Comparison of ENCODE assay signal across 8 cellular contexts in the genomic region with DNA sequence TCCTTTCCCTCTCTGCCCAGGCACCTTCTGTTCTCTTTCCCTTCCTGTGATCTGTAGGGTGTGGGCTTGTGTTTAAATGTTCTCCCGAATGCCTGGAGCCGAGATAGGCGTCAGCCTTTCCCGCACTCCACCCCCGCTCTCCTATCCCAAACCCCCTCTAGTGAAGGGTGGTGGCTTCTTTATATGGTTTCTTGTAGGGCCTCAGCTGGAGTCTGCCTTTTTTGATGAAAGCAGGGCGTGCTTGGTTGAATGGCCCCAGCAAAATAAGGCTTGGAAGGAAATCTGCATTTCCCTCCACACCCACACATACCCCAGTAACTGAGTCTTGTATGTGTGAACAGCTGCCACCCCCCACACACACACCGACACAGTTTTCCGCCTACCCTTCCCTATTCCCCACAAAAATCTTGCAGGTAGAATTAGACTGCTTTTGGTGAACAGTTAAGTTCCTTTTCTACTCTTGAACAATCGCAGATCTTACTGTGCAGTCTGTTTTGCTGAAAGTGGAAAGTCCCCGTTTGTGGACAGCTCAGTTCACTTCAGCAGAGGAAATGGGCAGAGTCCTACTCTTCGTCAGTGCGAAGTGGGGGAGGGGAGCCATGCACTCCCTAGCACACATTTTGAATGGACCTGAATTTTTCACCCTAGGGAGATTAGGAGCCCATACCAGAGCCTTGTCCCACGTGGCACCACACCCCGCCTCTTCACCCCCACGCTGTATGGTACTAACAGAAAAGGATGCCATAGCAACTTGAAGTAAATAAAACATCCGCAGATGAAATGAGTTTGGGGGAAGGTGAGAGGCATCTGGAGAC. TPM values are rescaled to one million over a fixed set of nuclear protein-coding genes. Genes with fewer than 3 reads are reported as not detected.
DNase-seq lines count a peak whose midpoint lies in the region; ATAC-seq and FAIRE-seq lines count a peak whose summit lies in the region.

No MANE protein-coding gene starts in this region.

- no peak for FAIRE-seq in small intestine (lab: Jason Lieb, UNC)

- peaks cover 15 to 16% of the 10 kb centered on the region in 2 donors for H3K36me3 ChIP-seq in small intestine (ENCODE audit: control insufficient read depth in 2 of 2, insufficient read depth in 2 of 2, low read length in 2 of 2)

- WGBS in small intestine, 3 donors, result 0 to 1% (median 0%) methylated on average over 16 of the region's 16 CpGs

- peak; percentile 74 for DNase-seq in activated gamma-delta T cell treated with Interleukin-2 at 50 U/mL for 16 hours
- DNase-seq in activated gamma-delta T cell (lab: John Stamatoyannopoulos, UW), result no peak
- peak; percentile 32 for DNase-seq in LoVo (ENCODE audit: low spot score)
- DNase-seq in T-helper 9 cell, result peak; percentile 77
- DNase-seq in astrocyte of the hippocampus (ENCODE audit: low read depth, low spot score), result peak; percentile 81
- peak; percentile 81 for DNase-seq in small intestine

- peaks cover 2% of the 10 kb centered on the region in 2 donors for H3K4me1 ChIP-seq in small intestine (ENCODE audit: control insufficient read depth in 2 of 2, insufficient read depth in 1 of 2, low read depth in 1 of 2, low read length in 1 of 2)

- H3K27me3 ChIP-seq in small intestine (ENCODE audit: control insufficient read depth in 2 of 2, insufficient read depth in 2 of 2, low read length in 2 of 2), result no peaks in the 10 kb centered on the region

- peak overlapping the region; percentile 90 for H3K4me3 ChIP-seq in iPS-18c (ENCODE audit: insufficient read depth, low read depth, low read length)
- peak overlapping the region; percentile 48 to 80 for H3K4me3 ChIP-seq in small intestine (ENCODE audit: low read depth in 1 of 2, low read length in 2 of 2)

- peaks cover 2% of the 10 kb centered on the region for H3K9me3 ChIP-seq in iPS-18c (ENCODE audit: control insufficient read depth, insufficient read depth, low read length)
- H3K9me3 ChIP-seq in small intestine (ENCODE audit: control insufficient read depth, low read depth), result no peaks in the 10 kb centered on the region

- no peak for ATAC-seq in GM21390 (IDR thresholded peaks at IDR 0.05; ENCODE audit: unreplicated experiment)

- peak overlapping the region; percentile 66 to 98 for H3K27ac ChIP-seq in small intestine (ENCODE audit: low read depth in 1 of 2, low read length in 1 of 2)

RNA-seq across cellular contexts. Expression of a gene that starts 25.5 kb away (rescaled TPM):
- 100 to 1,000 TPM in 2 of 3 donors, 10 to 100 TPM in 1; 97.4 to 153 (median 106) TPM for polyA plus RNA-seq in small intestine

RNA-seq across cellular contexts. Expression of a gene that starts 48.3 kb away (rescaled TPM):
- polyA plus RNA-seq in small intestine, result 10 to 100 TPM in 2 of 3 donors, 1 to 10 TPM in 1; 7.8 to 24.1 (median 16.2) TPM
